In genomic region chr14:92748259-92749016, GRCh38 we compare ENCODE assay signal across 8 cellular contexts.
DNase-seq lines count a peak whose midpoint lies in the region; ATAC-seq lines count a peak whose summit lies in the region.

Gene LGMN, minus strand, starts transcription at chr14:92748627. Its CDS starts 15,841 bp downstream, at chr14:92732786.

- peaks cover 14% of the 10 kb centered on the region for H3K9me3 Mint-ChIP-seq in dendritic cell treated with granulocyte-macrophage colony-stimulating factor and Interleukin-4, amounts not matched to agents 40 ng/mL and 50 ng/mL, for 4 days

- peak; percentile 88 for ATAC-seq in HG03039 (IDR thresholded peaks at IDR 0.05; ENCODE audit: unreplicated experiment)

- H3K4me3 Mint-ChIP-seq in dendritic cell treated with granulocyte-macrophage colony-stimulating factor and Interleukin-4, amounts not matched to agents 40 ng/mL and 50 ng/mL, for 4 days: peak within 1 kb of the TSS; percentile 82

- peaks cover 50% of the 10 kb centered on the region for H3K36me3 Mint-ChIP-seq in dendritic cell treated with granulocyte-macrophage colony-stimulating factor and Interleukin-4, amounts not matched to agents 40 ng/mL and 50 ng/mL, for 4 days (ENCODE audit: low read depth)

- intact Hi-C loops in dendritic cell treated with granulocyte-macrophage colony-stimulating factor and Interleukin-4, amounts not matched to agents 40 ng/mL and 50 ng/mL, for 4 days (cut with micrococcal nuclease): loop anchor here (2.0 to 5.0 kb wide), 2 partner anchors 34 to 36 kb away; no protein-coding TSS in a partner anchor

- peaks cover 65% of the 10 kb centered on the region for H3K4me1 Mint-ChIP-seq in dendritic cell treated with granulocyte-macrophage colony-stimulating factor and Interleukin-4, amounts not matched to agents 40 ng/mL and 50 ng/mL, for 4 days (ENCODE audit: low read depth)

- peaks cover 64% of the 10 kb centered on the region for H3K27me3 Mint-ChIP-seq in dendritic cell treated with granulocyte-macrophage colony-stimulating factor and Interleukin-4, amounts not matched to agents 40 ng/mL and 50 ng/mL, for 4 days

- DNase-seq in SIG-M5 treated with dmso at 0.1 percent for 504 hours (lab: John Stamatoyannopoulos, UW; ENCODE audit: unreplicated experiment) (peak; percentile 58), SIG-M5 (lab: John Stamatoyannopoulos, UW) (no peak), NCI-H2227 treated with DMSO at 0.1 percent for 48 hours (lab: John Stamatoyannopoulos, UW) (peak; percentile 91), left kidney (ENCODE audit: low read depth, low spot score) (peak; percentile 97)
- peak; percentile 80 to 81 for DNase-seq in activated CD4-positive, alpha-beta T cell treated with anti-CD3 and anti-CD28 coated beads, Interleukin-2, amount 50 U/mL, for 4 hours
- DNase-seq in stimulated activated CD4-positive, alpha-beta T cell treated with anti-CD3 and anti-CD28 coated beads, Interleukin-1b, Interleukin-23, amount 100 ng/mL, for 4 hours (ENCODE audit: low read depth in 2 of 2): peak; percentile 68 to 71

- peak within 1 kb of the TSS; percentile 93 for H3K27ac Mint-ChIP-seq in dendritic cell treated with granulocyte-macrophage colony-stimulating factor and Interleukin-4, amounts not matched to agents 40 ng/mL and 50 ng/mL, for 4 days
